Comparison of ENCODE assay signal across 13 cellular contexts in the genomic region with DNA sequence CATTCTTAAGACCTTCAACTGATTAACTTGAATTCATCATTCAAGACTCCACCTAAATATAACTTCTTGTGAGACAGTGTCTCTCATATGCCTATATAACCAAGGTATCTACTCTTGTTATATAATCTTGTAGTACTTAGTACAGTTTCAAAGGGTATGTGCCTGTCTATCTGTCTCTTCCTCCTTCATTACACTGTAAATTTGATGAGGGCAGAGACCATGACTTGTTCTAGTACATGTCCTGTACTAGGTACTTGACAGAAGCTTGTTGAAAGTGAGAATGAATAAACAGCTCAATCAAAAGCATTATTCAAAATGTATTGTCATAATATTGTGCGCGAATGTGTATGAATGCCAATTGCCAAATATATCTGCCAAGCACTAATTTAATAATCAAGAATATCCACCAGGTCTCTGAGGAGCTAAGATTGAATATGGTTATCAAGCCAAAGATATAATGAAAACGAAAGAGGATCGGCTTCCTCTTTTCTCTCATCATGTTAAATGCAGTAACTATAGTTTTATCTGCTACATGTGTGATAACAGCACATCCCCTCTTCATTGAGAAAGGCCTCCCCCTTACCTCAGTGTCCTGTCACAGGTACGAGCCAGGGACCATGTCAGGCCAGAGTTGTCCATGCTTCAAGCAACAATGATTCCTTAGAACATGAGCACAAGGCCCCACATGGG.
DNase-seq lines count a peak whose midpoint lies in the region; ATAC-seq, FAIRE-seq and TF ChIP-seq lines count a peak whose summit lies in the region.
"Had no signal": no experiment of that assay in that cellular context is flagged by ENCODE, and none has a peak within 500 bp of the region (broad histone marks: within the 10 kb centered on the region; RNA-seq: fewer than 3 reads in every experiment).

No MANE protein-coding gene starts in this region.

- peaks cover 46 to 72% of the 10 kb centered on the region in 2 experiments for H3K4me1 ChIP-seq in neutrophil (ENCODE audit: control insufficient read depth in 1 of 2, insufficient read depth in 1 of 2, low read depth in 1 of 2, low read length in 1 of 2)
- peaks cover 4% of the 10 kb centered on the region; the same call in 1 of the 2 replicates for H3K4me1 ChIP-seq in HAP-1
- H3K4me1 ChIP-seq: neural progenitor cell, SJCRH30, testis had no signal

- H3K9me3 ChIP-seq in neutrophil, result no peaks in the 10 kb centered on the region
- no peaks in the 10 kb centered on the region for H3K9me3 ChIP-seq in HAP-1
- H3K9me3 ChIP-seq: SJCRH30, testis had no signal

- no peaks in the 10 kb centered on the region for H3K36me3 ChIP-seq in neutrophil
- H3K36me3 ChIP-seq in HAP-1 (replicated peaks), result no peaks in the 10 kb centered on the region
- H3K36me3 ChIP-seq: neural progenitor cell, SJCRH30 had no signal

- ATAC-seq in GM19025 (IDR thresholded peaks at IDR 0.05; ENCODE audit: low read depth, unreplicated experiment), result peak; percentile 44
- ATAC-seq in HG02763 (IDR thresholded peaks at IDR 0.05; ENCODE audit: unreplicated experiment), result peak; percentile 64
- ATAC-seq in HG03575 (IDR thresholded peaks at IDR 0.05; ENCODE audit: extremely low read depth, insufficient number of reproducible peaks, low FRiP score, unreplicated experiment), result peak; percentile 67

- TF ChIP-seq POLR2A in H54 (IDR thresholded peaks at IDR 0.05; ENCODE audit: low read depth, low read length), result no peak

- H3K27ac ChIP-seq in neutrophil, result peak overlapping the region; percentile 98
- H3K27ac ChIP-seq: neural progenitor cell, SJCRH30, testis, VCaP had no signal

- in situ Hi-C loops in HAP-1 (cut with MboI; ENCODE audit: low sequenced_read_pairs), result no loop called here

- H3K4me3 ChIP-seq in neutrophil (ENCODE audit: low read depth in 1 of 2, low read length in 1 of 2), result no peak overlapping the region
- H3K4me3 ChIP-seq in HAP-1, result no peak overlapping the region
- H3K4me3 ChIP-seq: neural progenitor cell, SJCRH30, testis had no signal

- no peaks in the 10 kb centered on the region for H3K27me3 ChIP-seq in neutrophil
- H3K27me3 ChIP-seq in HAP-1 (ENCODE audit: low read depth), result no peaks in the 10 kb centered on the region
- H3K27me3 ChIP-seq: neural progenitor cell, SJCRH30, testis had no signal

- DNase-seq in HAP-1 (ENCODE audit: low spot score in 2 of 2) (no peak), H54 (ENCODE audit: insufficient read length, low spot score) (no peak), putamen (ENCODE audit: low spot score) (no peak)
- DNase-seq: erythroblast, NCI-H1417 treated with DMSO at 0.1 percent for 48 hours, SJCRH30, testis had no signal

- no peak for FAIRE-seq in H54 (lab: Jason Lieb, UNC)

- TF ChIP-seq CTCF in neutrophil (IDR thresholded peaks at IDR 0.05), result no peak
